In the genomic region with DNA sequence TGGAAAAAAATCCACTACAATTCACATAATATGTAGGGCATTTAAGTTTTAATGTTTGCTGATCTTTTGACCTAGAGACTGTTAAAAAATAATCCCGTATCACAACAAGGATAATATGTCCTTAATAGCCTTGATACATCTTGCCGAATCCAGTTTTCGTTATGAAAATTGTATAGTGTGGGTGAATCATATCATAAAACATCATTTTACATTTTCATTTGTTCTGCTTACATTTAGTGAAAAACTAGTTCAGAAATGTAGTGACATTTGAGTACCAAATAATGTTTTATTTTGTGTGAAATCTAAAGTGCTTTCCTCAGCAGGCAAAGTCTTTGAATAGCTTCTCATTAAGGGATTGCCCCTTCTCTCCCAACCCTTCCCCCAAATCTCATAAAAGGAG, we compare ENCODE assay signal across 11 cellular contexts. TPM values are rescaled to one million over a fixed set of nuclear protein-coding genes. Genes with fewer than 3 reads are reported as not detected.
DNase-seq lines count a peak whose midpoint lies in the region; ATAC-seq and TF ChIP-seq lines count a peak whose summit lies in the region.
"Had no signal": no experiment of that assay in that cellular context is flagged by ENCODE, and none has a peak within 500 bp of the region (broad histone marks: within the 10 kb centered on the region; RNA-seq: fewer than 3 reads in every experiment).

No MANE protein-coding gene starts in this region.

- H3K4me1 Mint-ChIP-seq in activated CD8-positive, alpha-beta T cell treated with anti-CD3 and anti-CD28 coated beads for 36 hours (ENCODE audit: low read depth), result peaks cover 45% of the 10 kb centered on the region

- intact Hi-C loops in heart right ventricle (cut with DNase I), result loop anchor here in 3 of 10 donors (10.0 kb wide), 2 partner anchors 109 to 119 kb away; no protein-coding TSS in a partner anchor
- intact Hi-C loops in left cardiac atrium (cut with DNase I), result loop anchor here in 1 of 2 donors (10.0 kb wide), 1 partner anchor 349 kb away; no protein-coding TSS in a partner anchor
- intact Hi-C loops in activated CD8-positive, alpha-beta T cell treated with anti-CD3 and anti-CD28 coated beads for 36 hours (cut with micrococcal nuclease), result loop anchor here (10.0 kb wide), 1 partner anchor 119 kb away; no protein-coding TSS in a partner anchor
- intact Hi-C loops in upper lobe of right lung (cut with DNase I), result no loop called here

- no peaks in the 10 kb centered on the region for H3K9me3 ChIP-seq in heart right ventricle
- H3K9me3 ChIP-seq in liver (ENCODE audit: control insufficient read depth in 4 of 4, low read length in 3 of 4), result no peaks in the 10 kb centered on the region
- H3K9me3 ChIP-seq in upper lobe of right lung, result no peaks in the 10 kb centered on the region
- H3K9me3 ChIP-seq: tibial nerve had no signal

- TF ChIP-seq RAD21 in liver (IDR thresholded peaks at IDR 0.05), result no peak

- H3K27me3 Mint-ChIP-seq in activated CD8-positive, alpha-beta T cell treated with anti-CD3 and anti-CD28 coated beads for 36 hours, result no peaks in the 10 kb centered on the region

- peak overlapping the region; percentile 100 for H3K27ac Mint-ChIP-seq in activated CD8-positive, alpha-beta T cell treated with anti-CD3 and anti-CD28 coated beads for 36 hours

- TF ChIP-seq CTCF in heart right ventricle (IDR thresholded peaks at IDR 0.05) (no peak), liver (IDR thresholded peaks at IDR 0.05; ENCODE audit: low read depth, low read length, missing input control) (no peak), upper lobe of right lung (IDR thresholded peaks at IDR 0.05) (no peak)
- TF ChIP-seq CTCF in activated CD8-positive, alpha-beta T cell treated with anti-CD3 and anti-CD28 coated beads for 36 hours (IDR thresholded peaks at IDR 0.05), result no peak

- H3K4me3 ChIP-seq in heart right ventricle (peak overlapping the region in 6 of 10 donors; percentile 85 to 97 (median 94)), liver (ENCODE audit: low read depth in 1 of 3, low read length in 3 of 3) (no peak overlapping the region), upper lobe of right lung (peak overlapping the region; percentile 94)

- POLR2A ChIA-PET in activated CD8-positive, alpha-beta T cell treated with anti-CD3 and anti-CD28 coated beads for 36 hours (lab: Charles Lee), result no interaction called here

- DNase-seq in heart right ventricle (no peak), left cardiac atrium (no peak), upper lobe of right lung (no peak), NCI-H2227 treated with DMSO at 0.1 percent for 48 hours (lab: John Stamatoyannopoulos, UW) (no peak), G401 (ENCODE audit: low spot score) (no peak), LoVo (ENCODE audit: low spot score) (no peak)
- no peak for DNase-seq in activated CD8-positive, alpha-beta T cell treated with anti-CD3 and anti-CD28 coated beads for 36 hours
- DNase-seq: NCI-H1436; stimulated activated CD4-positive, alpha-beta T cell treated with anti-CD3 and anti-CD28 coated beads, Interleukin-12 subunit alpha, Interleukin-12 subunit beta, amount 100 ng/mL, for 4 hours had no signal

- ATAC-seq in heart right ventricle (no peak), left cardiac atrium (no peak), upper lobe of right lung (no peak)
- ATAC-seq in activated CD8-positive, alpha-beta T cell treated with anti-CD3 and anti-CD28 coated beads for 36 hours, result no peak

- CTCF ChIA-PET in activated CD8-positive, alpha-beta T cell treated with anti-CD3 and anti-CD28 coated beads for 36 hours (lab: Charles Lee), result interaction anchor here (1.4 to 4.8 kb wide), 5 partner anchors 31 to 196 kb away, joined by 3 to 108 read pairs (median 35); no protein-coding TSS in a partner anchor

- in situ Hi-C loops in G401 (cut with HindIII; ENCODE audit: low sequenced_read_pairs), result no loop called here

- peaks cover 21% of the 10 kb centered on the region for H3K36me3 Mint-ChIP-seq in activated CD8-positive, alpha-beta T cell treated with anti-CD3 and anti-CD28 coated beads for 36 hours (ENCODE audit: low read depth)

- H3K4me3 Mint-ChIP-seq in activated CD8-positive, alpha-beta T cell treated with anti-CD3 and anti-CD28 coated beads for 36 hours, result peak overlapping the region; percentile 99

- H3K27me3 ChIP-seq in heart right ventricle (no peaks in the 10 kb centered on the region), liver (ENCODE audit: control insufficient read depth in 4 of 4, insufficient read depth in 4 of 4, low read length in 3 of 4) (no peaks in the 10 kb centered on the region), upper lobe of right lung (no peaks in the 10 kb centered on the region)
- H3K27me3 ChIP-seq: tibial nerve had no signal

- H3K4me1 ChIP-seq in heart right ventricle (peaks cover 0 to 50% (median 34%) of the 10 kb centered on the region in 9 donors), liver (ENCODE audit: control insufficient read depth in 4 of 4, insufficient read depth in 4 of 4, low read length in 3 of 4) (peaks cover 5 to 25% (median 15%) of the 10 kb centered on the region in 4 donors), upper lobe of right lung (peaks cover 19% of the 10 kb centered on the region)

- WGBS in heart right ventricle, 2 donors, result 56 to 65% methylated on average over 3 of the region's 3 CpGs
- 47% methylated on average over 3 of the region's 3 CpGs for WGBS in liver

- H3K27ac ChIP-seq in heart right ventricle (peak overlapping the region in 4 of 10 donors; percentile 95 to 98 (median 96)), liver (ENCODE audit: low read depth in 1 of 2, low read length in 2 of 2) (no peak overlapping the region), upper lobe of right lung (no peak overlapping the region)

- no peaks in the 10 kb centered on the region for H3K9me3 Mint-ChIP-seq in activated CD8-positive, alpha-beta T cell treated with anti-CD3 and anti-CD28 coated beads for 36 hours

- H3K9ac ChIP-seq in liver (ENCODE audit: low read depth in 1 of 2, low read length in 2 of 2), result peak overlapping the region; percentile 42

- H3K36me3 ChIP-seq in heart right ventricle, result no peaks in the 10 kb centered on the region
- no peaks in the 10 kb centered on the region for H3K36me3 ChIP-seq in liver (ENCODE audit: control insufficient read depth in 4 of 4, insufficient read depth in 3 of 4, low read depth in 1 of 4, low read length in 3 of 4)
- no peaks in the 10 kb centered on the region for H3K36me3 ChIP-seq in upper lobe of right lung

TF ChIP-seq in liver, 16 proteins besides CTCF, POLR2A, EP300 and RAD21:
- TF ChIP-seq NR2F2 (IDR thresholded peaks at IDR 0.05) (no peak), FOXA2 (IDR thresholded peaks at IDR 0.05) (no peak), RXRA (IDR thresholded peaks at IDR 0.05) (no peak), EGR1 (IDR thresholded peaks at IDR 0.05; ENCODE audit: low read depth in 2 of 2) (no peak), FOXA1 (IDR thresholded peaks at IDR 0.05) (no peak)

RNA-seq across cellular contexts. Expression of a gene that starts 1.9 kb away (rescaled TPM):
- total RNA-seq in heart right ventricle (10 to 100 TPM in 8 of 10 donors, 1 to 10 TPM in 2; 9.8 to 12.8 (median 11.0) TPM), left cardiac atrium (10 to 100 TPM; 12.1 to 12.8 TPM), liver (10 to 100 TPM; 26.4 to 27.9 TPM), upper lobe of right lung (40.2 TPM)
- polyA plus RNA-seq in heart right ventricle (10 to 100 TPM in 1 of 2 donors, 1 to 10 TPM in 1; 7.9 to 22.3 TPM), liver (10 to 100 TPM; 10.5 to 14.9 TPM)
- total RNA-seq in activated CD8-positive, alpha-beta T cell treated with anti-CD3 and anti-CD28 coated beads for 36 hours, result 10 to 100 TPM; 30.6 to 31.1 TPM
- total RNA-seq in G401 (2014; rRNA removed; shearing (Covaris generic)), result 11.6 and 15.8 TPM in 2 replicates

Comparison
In these comparisons a context has a peak if more than half of its experiments do, and no peak if none do; other contexts are left out.
1. H3K4me3 ChIP-seq: peak in heart right ventricle (6 of 10) and upper lobe of right lung (single experiment); none in liver (0 of 3).